In genomic region chr7:4158826-4159225, GRCh38 we compare ENCODE assay signal across 24 cellular contexts.
A peak's percentile ranks its signal among the peaks of the same experiment; 100 is the strongest.
DNase-seq lines count a peak whose midpoint lies in the region; FAIRE-seq and TF ChIP-seq lines count a peak whose summit lies in the region.
"Had no signal": no experiment of that assay in that cellular context is flagged by ENCODE, and none has a peak within 500 bp of the region (broad histone marks: within the 10 kb centered on the region; RNA-seq: fewer than 3 reads in every experiment).

No MANE protein-coding gene starts in this region.

- DNase-seq in Calu3 (no peak), RWPE1 (ENCODE audit: low spot score) (no peak), nephron progenitor cell (no peak), urothelium cell line (ENCODE audit: low spot score) (no peak), HK-2 (ENCODE audit: unreplicated experiment) (no peak), SIG-M5 treated with dmso at 0.1 percent for 504 hours (lab: John Stamatoyannopoulos, UW; ENCODE audit: unreplicated experiment) (no peak)
- no peak for DNase-seq in CD4-positive, alpha-beta memory T cell
- DNase-seq: 8988T; ACHN; AML-193; BE2C; CD4-positive, alpha-beta T cell; COR-L47; DMS153; DND-41; GOT3; HFFc6 had no signal

- H3K4me1 Mint-ChIP-seq in Calu3 (ENCODE audit: low read depth, unreplicated experiment): peaks cover 20% of the 10 kb centered on the region
- H3K4me1 Mint-ChIP-seq in nephron progenitor cell: peaks cover 57% of the 10 kb centered on the region
- no peaks in the 10 kb centered on the region for H3K4me1 Mint-ChIP-seq in CD4-positive, alpha-beta memory T cell
- H3K4me1 Mint-ChIP-seq: CD14-positive monocyte had no signal

- no TSS peak for BruUV-seq in Calu3 (replicated peaks; lab: Mats Ljungman, UMichigan)

- peak overlapping the region; percentile 65; the same call in 1 of the 2 replicates for H3K27ac ChIP-seq in RWPE1
- H3K27ac ChIP-seq in CD4-positive, alpha-beta memory T cell (ENCODE audit: low read depth, low read length): no peak overlapping the region
- H3K27ac ChIP-seq: A549; BLaER1 treated with 17β-estradiol and CSF1 and Interleukin-3, amounts not matched to agents 10 nM and 100 nM had no signal

- H3K27me3 ChIP-seq in CD4-positive, alpha-beta memory T cell (ENCODE audit: insufficient read depth, low read length): no peaks in the 10 kb centered on the region
- H3K27me3 ChIP-seq: BE2C; BLaER1 treated with 17β-estradiol and CSF1 and Interleukin-3, amounts not matched to agents 10 nM and 100 nM had no signal

- H3K4me3 Mint-ChIP-seq in Calu3 (ENCODE audit: low read depth, unreplicated experiment) (no peak overlapping the region), nephron progenitor cell (no peak overlapping the region)
- H3K4me3 Mint-ChIP-seq in CD4-positive, alpha-beta memory T cell: no peak overlapping the region
- H3K4me3 Mint-ChIP-seq: CD14-positive monocyte; CD4-positive, alpha-beta T cell; HFFc6 had no signal

- no peaks in the 10 kb centered on the region for H3K36me3 ChIP-seq in CD4-positive, alpha-beta memory T cell (ENCODE audit: insufficient read depth, low read length)
- H3K36me3 ChIP-seq: BE2C; BLaER1 treated with 17β-estradiol and CSF1 and Interleukin-3, amounts not matched to agents 10 nM and 100 nM; HAP-1 had no signal

- no peak for TF ChIP-seq CTCF in Calu3 (IDR thresholded peaks at IDR 0.05; ENCODE audit: unreplicated experiment)
- TF ChIP-seq CTCF in RWPE1 (conservative IDR thresholded peaks at IDR 0.05; ENCODE audit: low read depth): no peak
- no peak for TF ChIP-seq CTCF in nephron progenitor cell (IDR thresholded peaks at IDR 0.05)

- H3K4me1 ChIP-seq in CD4-positive, alpha-beta memory T cell (ENCODE audit: insufficient read depth, low read length): no peaks in the 10 kb centered on the region
- H3K4me1 ChIP-seq: BE2C; BLaER1 treated with 17β-estradiol and CSF1 and Interleukin-3, amounts not matched to agents 10 nM and 100 nM; HAP-1 had no signal

- FAIRE-seq in urothelium cell line (lab: Jason Lieb, UNC): peak; percentile 94
- FAIRE-seq: A549, G401.6, GM12892, H54 had no signal

- H3K36me3 Mint-ChIP-seq in Calu3 (ENCODE audit: insufficient read depth, unreplicated experiment) (no peaks in the 10 kb centered on the region), nephron progenitor cell (ENCODE audit: low read depth) (peaks cover 4% of the 10 kb centered on the region)
- H3K36me3 Mint-ChIP-seq in CD4-positive, alpha-beta memory T cell: no peaks in the 10 kb centered on the region
- H3K36me3 Mint-ChIP-seq: CD14-positive monocyte had no signal

- H3K9me3 Mint-ChIP-seq in Calu3 (ENCODE audit: low read depth, unreplicated experiment): no peaks in the 10 kb centered on the region
- H3K9me3 Mint-ChIP-seq in nephron progenitor cell: peaks cover 6% of the 10 kb centered on the region
- H3K9me3 Mint-ChIP-seq in CD4-positive, alpha-beta memory T cell: peaks cover 0 to 2% (median 0%) of the 10 kb centered on the region in 8 donors
- H3K9me3 Mint-ChIP-seq: CD4-positive, alpha-beta T cell had no signal

- H3K27ac Mint-ChIP-seq in Calu3 (ENCODE audit: unreplicated experiment) (peak overlapping the region; percentile 5), nephron progenitor cell (peak overlapping the region; percentile 71)
- no peak overlapping the region for H3K27ac Mint-ChIP-seq in CD4-positive, alpha-beta memory T cell
- H3K27ac Mint-ChIP-seq: CD14-positive monocyte; CD4-positive, alpha-beta T cell; HFFc6 had no signal

- H3K9me3 ChIP-seq in CD4-positive, alpha-beta memory T cell (ENCODE audit: control insufficient read depth in 1 of 2, low read length in 2 of 2): no peaks in the 10 kb centered on the region
- H3K9me3 ChIP-seq: A549, BE2C, HAP-1 had no signal

- POLR2A ChIA-PET in RWPE1 (lab: Yijun Ruan, JAX; ENCODE audit: low non-redundant PET): no interaction called here
- POLR2A ChIA-PET in CD4-positive, alpha-beta memory T cell (lab: Charles Lee; ENCODE audit: partially characterized antibody): no interaction called here

- no peaks in the 10 kb centered on the region for H3K27me3 Mint-ChIP-seq in Calu3 (ENCODE audit: unreplicated experiment)
- peaks cover 9% of the 10 kb centered on the region for H3K27me3 Mint-ChIP-seq in nephron progenitor cell (ENCODE audit: low read depth, poor library complexity)
- no peaks in the 10 kb centered on the region for H3K27me3 Mint-ChIP-seq in CD4-positive, alpha-beta memory T cell
- H3K27me3 Mint-ChIP-seq: CD4-positive, alpha-beta T cell had no signal

- intact Hi-C loops in Calu3 (cut with micrococcal nuclease; ENCODE audit: unreplicated experiment): no loop called here
- intact Hi-C loops in CD4-positive, alpha-beta memory T cell (cut with micrococcal nuclease): no loop called here

- CTCF ChIA-PET in Calu3 (lab: Charles Lee): interaction anchor here (0.6 to 2.5 kb wide), 4 partner anchors 11 to 292 kb away, joined by 3 to 12 read pairs (median 7); no protein-coding TSS in a partner anchor
- CTCF ChIA-PET in RWPE1 (lab: Yijun Ruan, JAX): interaction anchor here (0.5 to 0.9 kb wide), 3 partner anchors 32 to 211 kb away, joined by 3 to 5 read pairs (median 3); no protein-coding TSS in a partner anchor
- CTCF ChIA-PET in CD4-positive, alpha-beta memory T cell (lab: Charles Lee; ENCODE audit: partially characterized antibody): interaction anchor here (0.6 kb wide), 1 partner anchor 290 kb away, joined by 3 read pairs; no protein-coding TSS in a partner anchor

- no peak overlapping the region for H3K4me3 ChIP-seq in CD4-positive, alpha-beta memory T cell (ENCODE audit: low read length in 2 of 2)
- H3K4me3 ChIP-seq: A549; BLaER1 treated with 17β-estradiol and CSF1 and Interleukin-3, amounts not matched to agents 10 nM and 100 nM; HAP-1 had no signal

Comparison
In these comparisons a context has a peak if more than half of its experiments do, and no peak if none do; other contexts are left out.
1. H3K27ac Mint-ChIP-seq: peak in Calu3 (single experiment) and nephron progenitor cell (single experiment); none in CD4-positive, alpha-beta memory T cell (0 of 7).